ENCODE assay signal across 38 cellular contexts in the genomic region with DNA sequence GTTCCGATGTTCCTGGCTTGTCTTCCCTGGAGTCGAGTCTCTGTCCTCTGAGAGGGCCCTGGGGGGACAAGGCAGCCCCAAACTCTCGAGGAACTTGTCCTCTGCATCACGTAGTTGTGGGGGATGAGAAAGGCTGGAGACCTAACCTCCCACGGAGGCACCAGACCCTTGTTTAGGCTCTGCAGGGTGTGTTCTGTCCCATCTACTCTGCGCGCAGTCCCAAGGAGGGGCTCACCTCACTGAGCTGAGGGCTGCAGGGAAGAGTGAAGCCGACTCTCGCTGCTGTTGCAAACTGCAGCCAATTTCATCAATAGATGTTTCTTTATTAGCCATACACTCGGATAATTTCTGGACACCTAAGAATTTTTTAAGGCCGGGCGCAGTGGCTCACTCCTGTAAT.
"Had no signal": no experiment of that assay in that cellular context is flagged by ENCODE, and none has a peak within 500 bp of the region (broad histone marks: within the 10 kb centered on the region; RNA-seq: fewer than 3 reads in every experiment).

No MANE protein-coding gene starts in this region.

- H3K27me3 ChIP-seq: ascending aorta, cardiac muscle cell had no signal

- H3K36me3 ChIP-seq: ascending aorta, cardiac muscle cell, WERI-Rb-1 had no signal

- H3K36me3 Mint-ChIP-seq: activated CD4-positive, alpha-beta memory T cell treated with anti-CD3 and anti-CD28 coated beads for 36 hours; activated naive CD4-positive, alpha-beta T cell treated with anti-CD3 and anti-CD28 coated beads, Interleukin-2, amount 50 U/mL, for 24 hours; activated naive CD8-positive, alpha-beta T cell treated with anti-CD3 and anti-CD28 coated beads, Interleukin-2, amount 10 ng/mL, durations not matched to agents 7 days and 5 days; brain had no signal

- H3K4me3 ChIP-seq: ascending aorta, cardiac muscle cell had no signal

- FAIRE-seq: bronchial epithelial cell, TTC549 had no signal

- H3K4me1 ChIP-seq: ascending aorta had no signal

- H3K4me3 Mint-ChIP-seq: activated B cell treated with CpG ODN at 0.5 μM for 24 hours; activated CD4-positive, alpha-beta memory T cell treated with anti-CD3 and anti-CD28 coated beads for 36 hours; activated CD4-positive, alpha-beta T cell treated with anti-CD3 and anti-CD28 coated beads, Interleukin-2, amount 10 ng/mL, durations not matched to agents 24 days and 14 days; activated CD8-positive, alpha-beta T cell treated with anti-CD3 and anti-CD28 coated beads for 36 hours; activated naive CD4-positive, alpha-beta T cell treated with anti-CD3 and anti-CD28 coated beads for 36 hours; activated naive CD4-positive, alpha-beta T cell treated with anti-CD3 and anti-CD28 coated beads, Interleukin-2, amount 50 U/mL, for 24 hours; activated naive CD8-positive, alpha-beta T cell; activated naive CD8-positive, alpha-beta T cell treated with anti-CD3 and anti-CD28 coated beads, Interleukin-2, amount 10 ng/mL, durations not matched to agents 7 days and 5 days; activated naive CD8-positive, alpha-beta T cell treated with anti-CD3 and anti-CD28 coated beads, Interleukin-2, amount 50 U/mL, for 24 hours; activated T-cell treated with anti-CD3 and anti-CD28 coated beads, Interleukin-2, amount 50 U/mL, for 4 hours; activated T-cell treated with anti-CD3 and anti-CD28 coated beads, Interleukin-2, amount 50 U/mL, for 72 hours; activated T-helper 1 cell treated with anti-CD3 and anti-CD28 coated beads, Interleukin-12 subunit alpha, Interleukin-12 subunit beta, Interleukin-2, Interleukin-4 antibody, amounts not matched to agents 30 ng/mL and 10 ng/mL and 1 ng/mL, durations not matched to agents 14 hours and 24 hours and 36 hours; activated T-helper 17 cell treated with anti-CD3 and anti-CD28 coated beads, Interleukin-2, amount 50 U/mL, for 72 hours; brain; central memory CD8-positive, alpha-beta T cell; T-helper 1 cell treated with Interleukin-12 subunit alpha and Interleukin-12 subunit beta and Interleukin-4 antibody, amounts not matched to agents 30 μg/mL and 1 μg/mL, for 36 hours; T-helper 2 cell treated with Interferon-gamma antibody and Interleukin-4, amounts not matched to agents 5 μg/mL and 100 μg/mL, for 36 hours had no signal

- H3K27me3 Mint-ChIP-seq: activated naive CD4-positive, alpha-beta T cell treated with anti-CD3 and anti-CD28 coated beads, Interleukin-2, amount 50 U/mL, for 24 hours; activated naive CD8-positive, alpha-beta T cell; activated naive CD8-positive, alpha-beta T cell treated with anti-CD3 and anti-CD28 coated beads, Interleukin-2, amount 10 ng/mL, durations not matched to agents 7 days and 5 days; activated naive CD8-positive, alpha-beta T cell treated with anti-CD3 and anti-CD28 coated beads, Interleukin-2, amount 50 U/mL, for 24 hours had no signal

- H3K9me3 ChIP-seq: ascending aorta had no signal

- H3K27ac ChIP-seq: ascending aorta, cardiac muscle cell, WERI-Rb-1 had no signal

- H3K9me3 Mint-ChIP-seq: activated B cell treated with CpG ODN at 0.5 μM for 24 hours; activated CD4-positive, alpha-beta memory T cell treated with anti-CD3 and anti-CD28 coated beads for 36 hours; activated CD4-positive, alpha-beta T cell treated with anti-CD3 and anti-CD28 coated beads, Interleukin-2, amount 10 ng/mL, durations not matched to agents 24 days and 14 days; activated CD8-positive, alpha-beta T cell treated with anti-CD3 and anti-CD28 coated beads for 36 hours; activated naive CD4-positive, alpha-beta T cell treated with anti-CD3 and anti-CD28 coated beads for 36 hours; activated naive CD4-positive, alpha-beta T cell treated with anti-CD3 and anti-CD28 coated beads, Interleukin-2, amount 50 U/mL, for 24 hours; activated naive CD8-positive, alpha-beta T cell treated with anti-CD3 and anti-CD28 coated beads, Interleukin-2, amount 10 ng/mL, durations not matched to agents 7 days and 5 days; activated naive CD8-positive, alpha-beta T cell treated with anti-CD3 and anti-CD28 coated beads, Interleukin-2, amount 50 U/mL, for 24 hours; activated T-cell treated with anti-CD3 and anti-CD28 coated beads, Interleukin-2, amount 50 U/mL, for 4 hours; activated T-helper 1 cell treated with anti-CD3 and anti-CD28 coated beads, Interleukin-12 subunit alpha, Interleukin-12 subunit beta, Interleukin-2, Interleukin-4 antibody, amounts not matched to agents 30 ng/mL and 10 ng/mL and 1 ng/mL, durations not matched to agents 14 hours and 24 hours and 36 hours; activated T-helper 17 cell treated with anti-CD3 and anti-CD28 coated beads, Interleukin-2, amount 50 U/mL, for 72 hours; brain; central memory CD8-positive, alpha-beta T cell; T-helper 1 cell treated with Interleukin-12 subunit alpha and Interleukin-12 subunit beta and Interleukin-4 antibody, amounts not matched to agents 30 μg/mL and 1 μg/mL, for 36 hours; T-helper 2 cell treated with Interferon-gamma antibody and Interleukin-4, amounts not matched to agents 5 μg/mL and 100 μg/mL, for 36 hours had no signal

- DNase-seq: activated B cell treated with CpG ODN at 0.5 μM for 24 hours; activated CD4-positive, alpha-beta memory T cell treated with anti-CD3 and anti-CD28 coated beads for 36 hours; activated CD4-positive, alpha-beta T cell treated with anti-CD3 and anti-CD28 coated beads for 4 hours; activated CD4-positive, alpha-beta T cell treated with anti-CD3 and anti-CD28 coated beads, Interleukin-2, amount 50 U/mL, for 4 hours; activated CD4-positive, CD25-positive, alpha-beta regulatory T cell treated with anti-CD3 and anti-CD28 coated beads, Interleukin-2, amount 50 U/mL, for 72 hours; activated CD8-positive, alpha-beta memory T cell treated with anti-CD3 and anti-CD28 coated beads, Interleukin-2, amount 50 U/mL, for 4 hours; activated CD8-positive, alpha-beta T cell treated with anti-CD3 and anti-CD28 coated beads for 36 hours; activated effector memory CD4-positive, alpha-beta T cell treated with anti-CD3 and anti-CD28 coated beads, Interleukin-2, amount 50 U/mL, for 16 hours; activated gamma-delta T cell treated with Interleukin-2 at 50 U/mL for 16 hours; activated naive CD4-positive, alpha-beta T cell; activated naive CD8-positive, alpha-beta T cell treated with anti-CD3 and anti-CD28 coated beads, Interleukin-2, amount 10 ng/mL, durations not matched to agents 7 days and 5 days; activated naive CD8-positive, alpha-beta T cell treated with anti-CD3 and anti-CD28 coated beads, Interleukin-2, amount 50 U/mL, for 24 hours; activated T-cell treated with anti-CD3 and anti-CD28 coated beads for 4 hours; activated T-cell treated with anti-CD3 and anti-CD28 coated beads, Interleukin-2, amount 50 U/mL, for 1 hour; activated T-cell treated with anti-CD3 and anti-CD28 coated beads, Interleukin-2, amount 50 U/mL, for 4 hours; activated T-cell treated with anti-CD3 and anti-CD28 coated beads, Interleukin-2, amount 50 U/mL, for 72 hours; amygdala; anterior cingulate cortex; caudate nucleus; cerebellar nuclear complex; T-helper 1 cell; T-helper 2 cell; T-helper 9 cell; WERI-Rb-1 had no signal

- H3K4me1 Mint-ChIP-seq: activated naive CD8-positive, alpha-beta T cell treated with anti-CD3 and anti-CD28 coated beads, Interleukin-2, amount 10 ng/mL, durations not matched to agents 7 days and 5 days; activated T-helper 17 cell treated with anti-CD3 and anti-CD28 coated beads, Interleukin-2, amount 50 U/mL, for 72 hours; central memory CD8-positive, alpha-beta T cell had no signal

- H3K27ac Mint-ChIP-seq: activated B cell treated with CpG ODN at 0.5 μM for 24 hours; activated CD4-positive, alpha-beta memory T cell treated with anti-CD3 and anti-CD28 coated beads for 36 hours; activated CD4-positive, alpha-beta T cell treated with anti-CD3 and anti-CD28 coated beads, Interleukin-2, amount 10 ng/mL, durations not matched to agents 24 days and 14 days; activated CD8-positive, alpha-beta T cell treated with anti-CD3 and anti-CD28 coated beads for 36 hours; activated naive CD4-positive, alpha-beta T cell treated with anti-CD3 and anti-CD28 coated beads for 36 hours; activated naive CD4-positive, alpha-beta T cell treated with anti-CD3 and anti-CD28 coated beads, Interleukin-2, amount 50 U/mL, for 24 hours; activated naive CD8-positive, alpha-beta T cell; activated naive CD8-positive, alpha-beta T cell treated with anti-CD3 and anti-CD28 coated beads, Interleukin-2, amount 10 ng/mL, durations not matched to agents 7 days and 5 days; activated naive CD8-positive, alpha-beta T cell treated with anti-CD3 and anti-CD28 coated beads, Interleukin-2, amount 50 U/mL, for 24 hours; activated T-cell treated with anti-CD3 and anti-CD28 coated beads, Interleukin-2, amount 50 U/mL, for 72 hours; activated T-helper 1 cell treated with anti-CD3 and anti-CD28 coated beads, Interleukin-12 subunit alpha, Interleukin-12 subunit beta, Interleukin-2, Interleukin-4 antibody, amounts not matched to agents 30 ng/mL and 10 ng/mL and 1 ng/mL, durations not matched to agents 14 hours and 24 hours and 36 hours; activated T-helper 17 cell treated with anti-CD3 and anti-CD28 coated beads, Interleukin-2, amount 50 U/mL, for 72 hours; brain; T-helper 1 cell treated with Interleukin-12 subunit alpha and Interleukin-12 subunit beta and Interleukin-4 antibody, amounts not matched to agents 30 μg/mL and 1 μg/mL, for 36 hours; T-helper 2 cell treated with Interferon-gamma antibody and Interleukin-4, amounts not matched to agents 5 μg/mL and 100 μg/mL, for 36 hours had no signal
